1 cellular context compared by ENCODE assay signal in genomic region chr17:38799501-38800236, GRCh38.
A peak's percentile ranks its signal among the peaks of the same experiment; 100 is the strongest.
TF ChIP-seq lines count a peak whose summit lies in the region.

Gene PIP4K2B, minus strand, starts transcription at chr17:38799556. Its CDS starts 132 bp downstream, at chr17:38799424.

TF ChIP-seq in WTC11, 78 proteins besides CTCF, POLR2A, EP300 and RAD21 (continued from another document and continues in another):
- TF ChIP-seq HMGXB4 (CRISPR knock-in tag; IDR thresholded peaks at IDR 0.05), result no peak
- no peak for TF ChIP-seq ATF3 (CRISPR knock-in tag; conservative IDR thresholded peaks at IDR 0.05)
- TF ChIP-seq GABPB1 (CRISPR knock-in tag; IDR thresholded peaks at IDR 0.05), result peak; percentile 69; the same call in 1 of the 2 replicates
- TF ChIP-seq ETV6 (CRISPR knock-in tag; IDR thresholded peaks at IDR 0.05), result peak; percentile 43; the same call in 1 of the 2 replicates
- TF ChIP-seq IRF1 (CRISPR knock-in tag; IDR thresholded peaks at IDR 0.05), result no peak
- no peak for TF ChIP-seq HMGA2 (CRISPR knock-in tag; IDR thresholded peaks at IDR 0.05)
- TF ChIP-seq FOXP1 (CRISPR knock-in tag; IDR thresholded peaks at IDR 0.05; ENCODE audit: borderline replicate concordance), result peak; percentile 70; the same call in 1 of the 2 replicates
- no peak for TF ChIP-seq CBFB (CRISPR knock-in tag; IDR thresholded peaks at IDR 0.05; ENCODE audit: low read depth)
- TF ChIP-seq ZNF423 (CRISPR knock-in tag; IDR thresholded peaks at IDR 0.05), result no peak
- TF ChIP-seq ZNF219 (CRISPR knock-in tag; IDR thresholded peaks at IDR 0.05; ENCODE audit: borderline replicate concordance), result no peak
- TF ChIP-seq NR1H2 (CRISPR knock-in tag; IDR thresholded peaks at IDR 0.05), result no peak
- no peak for TF ChIP-seq ZNF532 (CRISPR knock-in tag; IDR thresholded peaks at IDR 0.05; ENCODE audit: borderline replicate concordance)
- peak; percentile 91; the same call in 1 of the 2 replicates for TF ChIP-seq TEAD1 (CRISPR knock-in tag; IDR thresholded peaks at IDR 0.05)
- TF ChIP-seq GTF2I (CRISPR knock-in tag; conservative IDR thresholded peaks at IDR 0.05), result no peak
- peak; percentile 25; the same call in 1 of the 2 replicates for TF ChIP-seq ESRRA (CRISPR knock-in tag; IDR thresholded peaks at IDR 0.05; ENCODE audit: borderline replicate concordance)
- no peak for TF ChIP-seq CDX4 (CRISPR knock-in tag; IDR thresholded peaks at IDR 0.05; ENCODE audit: borderline replicate concordance)
- TF ChIP-seq RORB (CRISPR knock-in tag; IDR thresholded peaks at IDR 0.05), result no peak
- TF ChIP-seq NFYB (CRISPR knock-in tag; conservative IDR thresholded peaks at IDR 0.05; ENCODE audit: low read depth), result peak; percentile 41; the same call in 1 of the 2 replicates
- TF ChIP-seq JAZF1 (CRISPR knock-in tag; IDR thresholded peaks at IDR 0.05), result no peak
- TF ChIP-seq OVOL2 (CRISPR knock-in tag; IDR thresholded peaks at IDR 0.05; ENCODE audit: borderline replicate concordance), result no peak
- no peak for TF ChIP-seq ZNF263 (CRISPR knock-in tag; IDR thresholded peaks at IDR 0.05; ENCODE audit: low read depth)
- TF ChIP-seq FOXP4 (CRISPR knock-in tag; IDR thresholded peaks at IDR 0.05), result no peak
- TF ChIP-seq USF1 (CRISPR knock-in tag; IDR thresholded peaks at IDR 0.05), result peak; percentile 56; the same call in 1 of the 2 replicates
- no peak for TF ChIP-seq TCF7 (CRISPR knock-in tag; IDR thresholded peaks at IDR 0.05; ENCODE audit: low read depth)
- peak; percentile 77; the same call in 1 of the 2 replicates for TF ChIP-seq ZBTB43 (CRISPR knock-in tag; IDR thresholded peaks at IDR 0.05)
- TF ChIP-seq RELA (CRISPR knock-in tag; IDR thresholded peaks at IDR 0.05; ENCODE audit: borderline replicate concordance), result no peak
- no peak for TF ChIP-seq SMAD4 (CRISPR knock-in tag; IDR thresholded peaks at IDR 0.05)
- TF ChIP-seq ZNF396 (CRISPR knock-in tag; IDR thresholded peaks at IDR 0.05; ENCODE audit: borderline replicate concordance), result no peak
- TF ChIP-seq SMAD3 (CRISPR knock-in tag; IDR thresholded peaks at IDR 0.05; ENCODE audit: borderline replicate concordance), result 0 out of 2 replicates have a peak, but pooled peaks have one; percentile 66
- TF ChIP-seq ATF1 (CRISPR knock-in tag; IDR thresholded peaks at IDR 0.05), result no peak
- peak; percentile 41; the same call in 1 of the 2 replicates for TF ChIP-seq IRF2 (CRISPR knock-in tag; IDR thresholded peaks at IDR 0.05; ENCODE audit: borderline replicate concordance, low read depth)
- TF ChIP-seq ZNF512 (CRISPR knock-in tag; IDR thresholded peaks at IDR 0.05; ENCODE audit: borderline replicate concordance), result no peak
- no peak for TF ChIP-seq JUN (CRISPR knock-in tag; IDR thresholded peaks at IDR 0.05)
- no peak for TF ChIP-seq FOXJ3 (CRISPR knock-in tag; IDR thresholded peaks at IDR 0.05; ENCODE audit: borderline replicate concordance)
- TF ChIP-seq ZNF281 (CRISPR knock-in tag; IDR thresholded peaks at IDR 0.05), result no peak
- TF ChIP-seq ATF6 (CRISPR knock-in tag; IDR thresholded peaks at IDR 0.05), result no peak
- no peak for TF ChIP-seq GRHL2 (CRISPR knock-in tag; IDR thresholded peaks at IDR 0.05; ENCODE audit: insufficient replicate concordance, severe bottlenecking)
- TF ChIP-seq E2F1 (CRISPR knock-in tag; IDR thresholded peaks at IDR 0.05), result no peak
- no peak for TF ChIP-seq NFE2L1 (CRISPR knock-in tag; IDR thresholded peaks at IDR 0.05)
